Comparison of ENCODE assay signal across 15 cellular contexts in the genomic region with DNA sequence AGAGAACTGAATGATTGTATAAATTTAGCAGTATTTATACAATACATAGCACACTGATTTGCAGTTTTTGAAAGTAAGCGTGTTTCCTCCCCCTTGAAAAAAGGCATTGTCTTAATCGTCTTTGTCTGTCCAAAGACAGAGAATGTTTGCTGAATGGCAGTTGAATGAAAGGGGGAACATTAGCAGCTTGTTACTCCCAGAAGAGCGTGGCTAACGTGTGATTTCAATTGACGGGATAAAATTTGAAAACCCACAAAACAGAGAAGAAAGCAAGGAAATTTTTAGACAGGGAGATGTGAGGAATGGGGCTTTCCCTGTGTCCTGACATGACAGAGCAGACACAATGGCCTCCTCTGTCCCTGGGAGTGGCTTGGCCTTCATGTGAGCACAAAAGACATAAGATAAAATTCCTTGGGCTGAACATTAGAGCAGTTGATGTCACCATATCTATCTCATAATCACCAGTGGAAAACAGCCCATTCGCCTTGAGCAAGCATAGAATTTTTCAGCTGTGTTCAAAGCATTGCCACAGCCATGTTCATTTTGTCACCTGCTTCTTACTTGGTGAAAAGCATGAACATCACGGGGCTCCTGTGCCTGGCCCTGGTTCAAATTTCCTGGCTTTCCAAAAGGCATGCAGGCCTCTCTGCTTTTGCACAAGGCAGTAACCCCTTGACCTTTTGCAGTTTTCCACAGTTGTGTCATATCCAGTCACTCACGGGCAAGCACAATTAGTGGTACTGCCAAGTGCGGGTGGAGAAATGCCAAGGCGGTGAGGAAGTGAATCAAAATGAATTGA.
DNase-seq lines count a peak whose midpoint lies in the region; ATAC-seq and TF ChIP-seq lines count a peak whose summit lies in the region.
"Had no signal": no experiment of that assay in that cellular context is flagged by ENCODE, and none has a peak within 500 bp of the region (broad histone marks: within the 10 kb centered on the region; RNA-seq: fewer than 3 reads in every experiment).

No MANE protein-coding gene starts in this region.

- peaks cover 22% of the 10 kb centered on the region for H3K27me3 Mint-ChIP-seq in neural progenitor cell (ENCODE audit: insufficient read depth, low read depth)
- H3K27me3 Mint-ChIP-seq: CD4-positive, CD25-positive, alpha-beta regulatory T cell had no signal

- H3K9me3 Mint-ChIP-seq in neural progenitor cell = peaks cover 3% of the 10 kb centered on the region
- H3K9me3 Mint-ChIP-seq: activated T-helper 2 cell treated with anti-CD3 and anti-CD28 coated beads, Interferon-gamma antibody, Interleukin-2, Interleukin-4, amounts not matched to agents 10 μg/mL and 5 μg/mL and 100 μg/mL, durations not matched to agents 14 hours and 24 hours and 36 hours had no signal

- WGBS in prostate gland = 83% methylated on average over 10 of the region's 10 CpGs

- H3K27ac Mint-ChIP-seq in neural progenitor cell = no peak overlapping the region
- H3K27ac Mint-ChIP-seq: activated T-helper 2 cell treated with anti-CD3 and anti-CD28 coated beads, Interferon-gamma antibody, Interleukin-2, Interleukin-4, amounts not matched to agents 10 μg/mL and 5 μg/mL and 100 μg/mL, durations not matched to agents 14 hours and 24 hours and 36 hours; CD4-positive, CD25-positive, alpha-beta regulatory T cell; stimulated activated effector memory CD8-positive, alpha-beta T cell treated with anti-CD3 and anti-CD28 coated beads, Interleukin-12 subunit alpha, Interleukin-12 subunit beta, amount 100 ng/mL, for 72 hours had no signal

- no peaks in the 10 kb centered on the region for H3K36me3 Mint-ChIP-seq in neural progenitor cell
- H3K36me3 Mint-ChIP-seq: CD4-positive, CD25-positive, alpha-beta regulatory T cell; stimulated activated effector memory CD8-positive, alpha-beta T cell treated with anti-CD3 and anti-CD28 coated beads, Interleukin-12 subunit alpha, Interleukin-12 subunit beta, amount 100 ng/mL, for 72 hours had no signal

- POLR2A ChIA-PET in GM10248 (lab: Yijun Ruan, JAX) = no interaction called here

- no peaks in the 10 kb centered on the region for H3K36me3 ChIP-seq in RWPE2 (ENCODE audit: low read depth)
- no peaks in the 10 kb centered on the region for H3K36me3 ChIP-seq in neural progenitor cell
- H3K36me3 ChIP-seq in prostate gland = no peaks in the 10 kb centered on the region
- H3K36me3 ChIP-seq: ovary had no signal

- H3K4me1 ChIP-seq in RWPE2 (ENCODE audit: insufficient read depth, poor library complexity, severe bottlenecking) (peaks cover 45% of the 10 kb centered on the region), neural progenitor cell (peaks cover 29% of the 10 kb centered on the region), prostate gland (replicated peaks) (no peaks in the 10 kb centered on the region)

- H4K20me1 ChIP-seq in neural progenitor cell (ENCODE audit: low read depth) = no peaks in the 10 kb centered on the region

- CTCF ChIA-PET in GM10248 (lab: Yijun Ruan, JAX) = no interaction called here

- DNase-seq in COLO829 (ENCODE audit: low spot score) (peak; percentile 71), RWPE2 (ENCODE audit: low spot score) (peak; percentile 93), fibroblast of the conjunctiva (ENCODE audit: low read depth) (peak; percentile 35), neural progenitor cell (ENCODE audit: low spot score) (peak; percentile 23), ecto neural progenitor cell (ENCODE audit: low spot score) (no peak), prostate gland (ENCODE audit: low spot score) (no peak), GM10248 (ENCODE audit: extremely low spot score) (no peak), NCI-H1105 treated with DMSO at 0.1 percent for 48 hours (lab: John Stamatoyannopoulos, UW) (no peak)
- DNase-seq: CD4-positive, CD25-positive, alpha-beta regulatory T cell; H7; NCI-H526 treated with DMSO at 0.1 percent for 48 hours had no signal

- no peaks in the 10 kb centered on the region for H3K27me3 ChIP-seq in RWPE2 (ENCODE audit: insufficient read depth, poor library complexity, severe bottlenecking)
- no peaks in the 10 kb centered on the region for H3K27me3 ChIP-seq in neural progenitor cell
- H3K27me3 ChIP-seq in prostate gland (replicated peaks; ENCODE audit: insufficient read depth) = no peaks in the 10 kb centered on the region
- H3K27me3 ChIP-seq: ovary had no signal

- ATAC-seq in RWPE2 (ENCODE audit: low read depth) = peak; percentile 68
- ATAC-seq: esophagus mucosa; stimulated activated effector memory CD8-positive, alpha-beta T cell treated with anti-CD3 and anti-CD28 coated beads, Interleukin-12 subunit alpha, Interleukin-12 subunit beta, amount 100 ng/mL, for 72 hours had no signal

- peak overlapping the region; percentile 80 for H3K27ac ChIP-seq in RWPE2 (ENCODE audit: poor library complexity, severe bottlenecking)
- H3K27ac ChIP-seq in neural progenitor cell = no peak overlapping the region
- no peak overlapping the region for H3K27ac ChIP-seq in prostate gland
- H3K27ac ChIP-seq: ovary had no signal

- TF ChIP-seq POLR2A in prostate gland (IDR thresholded peaks at IDR 0.05) = no peak

- H3K4me3 Mint-ChIP-seq in neural progenitor cell = no peak overlapping the region
- H3K4me3 Mint-ChIP-seq: CD4-positive, CD25-positive, alpha-beta regulatory T cell; stimulated activated effector memory CD8-positive, alpha-beta T cell treated with anti-CD3 and anti-CD28 coated beads, Interleukin-12 subunit alpha, Interleukin-12 subunit beta, amount 100 ng/mL, for 72 hours had no signal

- TF ChIP-seq CTCF in RWPE2 (IDR thresholded peaks at IDR 0.05; ENCODE audit: poor library complexity, severe bottlenecking) = no peak
- TF ChIP-seq CTCF in neural progenitor cell (IDR thresholded peaks at IDR 0.05) = no peak
- no peak for TF ChIP-seq CTCF in prostate gland (IDR thresholded peaks at IDR 0.05)
- TF ChIP-seq CTCF in GM10248 (IDR thresholded peaks at IDR 0.05; ENCODE audit: control extremely low read depth, extremely low read depth, low read depth, missing control alignments) = no peak

- H3K9me3 ChIP-seq in RWPE2 (ENCODE audit: severe bottlenecking) = no peaks in the 10 kb centered on the region
- H3K9me3 ChIP-seq in neural progenitor cell (ENCODE audit: low read depth) = no peaks in the 10 kb centered on the region
- H3K9me3 ChIP-seq in prostate gland = no peaks in the 10 kb centered on the region
- H3K9me3 ChIP-seq: ovary had no signal

- no peaks in the 10 kb centered on the region for H3K79me2 ChIP-seq in neural progenitor cell (ENCODE audit: low read depth)

- no peak overlapping the region for H2AFZ ChIP-seq in neural progenitor cell (replicated peaks)

- H3K4me1 Mint-ChIP-seq in neural progenitor cell = peaks cover 64% of the 10 kb centered on the region
- H3K4me1 Mint-ChIP-seq: CD4-positive, CD25-positive, alpha-beta regulatory T cell; stimulated activated effector memory CD8-positive, alpha-beta T cell treated with anti-CD3 and anti-CD28 coated beads, Interleukin-12 subunit alpha, Interleukin-12 subunit beta, amount 100 ng/mL, for 72 hours had no signal

- intact Hi-C loops in prostate gland (cut with DNase I) = no loop called here

- H3K4me3 ChIP-seq in RWPE2 (ENCODE audit: severe bottlenecking) (no peak overlapping the region), neural progenitor cell (no peak overlapping the region), prostate gland (no peak overlapping the region)
- H3K4me3 ChIP-seq: ovary had no signal

- no peaks in the 10 kb centered on the region for H3F3A ChIP-seq in neural progenitor cell (ENCODE audit: low read depth)

- H3K9ac ChIP-seq in neural progenitor cell = no peak overlapping the region

- H3K4me2 ChIP-seq in neural progenitor cell = no peak overlapping the region

Comparison
In these comparisons a context has a peak if more than half of its experiments do, and no peak if none do; other contexts are left out.
1. DNase-seq: peak in COLO829 (single experiment), RWPE2 (single experiment), fibroblast of the conjunctiva (single experiment) and neural progenitor cell (single experiment); none in ecto neural progenitor cell (single experiment), prostate gland (single experiment), GM10248 (single experiment) and NCI-H1105 treated with DMSO at 0.1 percent for 48 hours (single experiment).